8 cellular contexts compared by ENCODE assay signal in genomic region chr18:59140287-59140885, GRCh38. TPM values are rescaled to one million over a fixed set of nuclear protein-coding genes. Genes with fewer than 3 reads are reported as not detected.
DNase-seq lines count a peak whose midpoint lies in the region; ATAC-seq and TF ChIP-seq lines count a peak whose summit lies in the region.

No MANE protein-coding gene starts in this region.

- H3K4me1 ChIP-seq in ES-I3 (ENCODE audit: insufficient read depth, low read length) (no peaks in the 10 kb centered on the region), tibial artery (peaks cover 0 to 11% (median 7%) of the 10 kb centered on the region in 4 donors)
- H3K4me1 ChIP-seq in effector memory CD4-positive, alpha-beta T cell (ENCODE audit: control insufficient read depth, insufficient read depth, low read length, poor library complexity, severe bottlenecking) = peaks cover 21% of the 10 kb centered on the region

- H3K9ac ChIP-seq in ES-I3 (ENCODE audit: low read depth, low read length) = peak overlapping the region; percentile 68; the same call in 1 of the 2 replicates

- DNase-seq in RKO (ENCODE audit: low spot score) (peak; percentile 56), lung microvascular endothelial cell (ENCODE audit: low read depth in 2 of 2) (peak; percentile 57), tibial artery (no peak)
- no peak for DNase-seq in effector memory CD4-positive, alpha-beta T cell

- H3K9me3 ChIP-seq in ES-I3 (ENCODE audit: control insufficient read depth, insufficient read depth, low read length) (no peaks in the 10 kb centered on the region), tibial artery (no peaks in the 10 kb centered on the region)
- H3K9me3 ChIP-seq in effector memory CD4-positive, alpha-beta T cell (ENCODE audit: control insufficient read depth, low read length) = no peaks in the 10 kb centered on the region

- TF ChIP-seq POLR2A in GM18505 (IDR thresholded peaks at IDR 0.05; ENCODE audit: borderline replicate concordance, extremely low read depth, insufficient read depth, insufficient read length) = no peak

- no peaks in the 10 kb centered on the region for H3K27me3 ChIP-seq in effector memory CD4-positive, alpha-beta T cell (replicated peaks; ENCODE audit: control insufficient read depth, insufficient read depth, low read length, poor library complexity, severe bottlenecking)
- no peaks in the 10 kb centered on the region for H3K27me3 ChIP-seq in tibial artery

- H3K36me3 ChIP-seq in ES-I3 (ENCODE audit: insufficient read depth, low read length) = no peaks in the 10 kb centered on the region
- no peaks in the 10 kb centered on the region for H3K36me3 ChIP-seq in effector memory CD4-positive, alpha-beta T cell (ENCODE audit: control insufficient read depth, insufficient read depth, low read length)
- H3K36me3 ChIP-seq in tibial artery = no peaks in the 10 kb centered on the region

- H3K4me3 ChIP-seq in effector memory CD4-positive, alpha-beta T cell (ENCODE audit: insufficient read depth, low read depth, low read length, poor library complexity, severe bottlenecking) = peak overlapping the region; percentile 66
- peak overlapping the region; percentile 77 to 78 for H3K4me3 ChIP-seq in tibial artery

- H3K27ac ChIP-seq in effector memory CD4-positive, alpha-beta T cell (ENCODE audit: insufficient read depth, low read length, poor library complexity, severe bottlenecking) = peak overlapping the region; percentile 99
- peak overlapping the region; percentile 63 to 68 for H3K27ac ChIP-seq in tibial artery

- no peak for TF ChIP-seq CTCF in tibial artery (IDR thresholded peaks at IDR 0.05)

- intact Hi-C loops in tibial artery (cut with DNase I; ENCODE audit: low total_unique reads) = no loop called here

- ATAC-seq in HG02840 (IDR thresholded peaks at IDR 0.05; ENCODE audit: low FRiP score, unreplicated experiment) (peak; percentile 4), GM18505 (IDR thresholded peaks at IDR 0.05; ENCODE audit: unreplicated experiment) (no peak), GM19351 (IDR thresholded peaks at IDR 0.05; ENCODE audit: unreplicated experiment) (no peak)

RNA-seq across cellular contexts. Expression of gene SEC11C, which starts 0.7 kb away (rescaled TPM):
- 18.5 and 21.4 TPM in 2 replicates for total RNA-seq in lung microvascular endothelial cell

Comparison
In these comparisons a context has a peak if more than half of its experiments do, and no peak if none do; other contexts are left out.
1. DNase-seq: peak in RKO (single experiment) and lung microvascular endothelial cell (2 of 2); none in effector memory CD4-positive, alpha-beta T cell (0 of 3) and tibial artery (0 of 2).